26 cellular contexts compared by ENCODE assay signal in the genomic region with DNA sequence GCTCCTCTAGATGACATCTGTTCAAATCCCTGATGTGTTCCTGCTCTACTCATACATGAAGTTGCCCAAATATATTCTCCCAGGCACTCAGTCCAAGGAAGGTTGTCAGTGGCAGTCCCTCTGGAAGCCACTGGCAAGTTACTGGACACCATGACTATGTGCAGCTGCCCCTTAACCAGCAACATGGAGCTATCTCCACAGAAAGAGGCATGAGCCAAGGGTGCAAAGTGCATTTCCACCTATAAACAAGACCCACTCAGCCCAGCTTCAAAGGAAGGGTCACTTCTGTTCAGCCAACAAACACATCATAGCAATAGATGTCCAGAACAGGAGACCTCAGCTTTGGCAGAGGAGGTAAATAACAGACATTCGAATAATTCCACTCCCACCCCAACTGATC.
"Had no signal": no experiment of that assay in that cellular context is flagged by ENCODE, and none has a peak within 500 bp of the region (broad histone marks: within the 10 kb centered on the region; RNA-seq: fewer than 3 reads in every experiment).

No MANE protein-coding gene starts in this region.

- H3K9me3 ChIP-seq: gastrocnemius medialis, prostate gland, testis had no signal

- DNase-seq: effector CD8-positive, alpha-beta T cell; endodermal cell; foreskin fibroblast; gastrocnemius medialis; head of caudate nucleus; left ventricle myocardium superior; lower lobe of right lung; naive B cell; nephron progenitor cell; nucleus accumbens; spleen; stimulated activated CD4-positive, alpha-beta T cell treated with anti-CD3 and anti-CD28 coated beads, Interleukin-4, amount 100 ng/mL, for 4 hours; stimulated activated naive CD8-positive, alpha-beta T cell treated with anti-CD3 and anti-CD28 coated beads, Interleukin-15, Interleukin-2, amounts not matched to agents 100 U/mL and 50 U/mL, for 24 hours; substantia nigra; testis had no signal

- H3K27ac Mint-ChIP-seq: dendritic cell treated with granulocyte-macrophage colony-stimulating factor and Interleukin-4, amounts not matched to agents 40 ng/mL and 50 ng/mL, for 4 days; endodermal cell; nephron progenitor cell; stimulated activated memory B cell treated with anti-CD40 and anti-IgM and Interleukin-4, amounts not matched to agents 10 μg/mL and 1 μg/mL and 100 μg/mL, for 72 hours; type B pancreatic cell had no signal

- H3K27me3 ChIP-seq: right atrium auricular region, testis had no signal

- H3K4me1 ChIP-seq: gastrocnemius medialis, lower lobe of right lung, prostate gland, right atrium auricular region, spleen, testis had no signal

- FAIRE-seq: colon, keratinocyte had no signal

- H3K36me3 Mint-ChIP-seq: stimulated activated memory B cell treated with anti-CD40 and anti-IgM and Interleukin-4, amounts not matched to agents 10 μg/mL and 1 μg/mL and 100 μg/mL, for 72 hours; type B pancreatic cell had no signal

- H3K4me3 Mint-ChIP-seq: dendritic cell treated with granulocyte-macrophage colony-stimulating factor and Interleukin-4, amounts not matched to agents 40 ng/mL and 50 ng/mL, for 4 days; endodermal cell; naive B cell; nephron progenitor cell; stimulated activated memory B cell treated with anti-CD40 and anti-IgM and Interleukin-4, amounts not matched to agents 10 μg/mL and 1 μg/mL and 100 μg/mL, for 72 hours; type B pancreatic cell had no signal

- H3K4me1 Mint-ChIP-seq: endodermal cell; naive B cell; stimulated activated memory B cell treated with anti-CD40 and anti-IgM and Interleukin-4, amounts not matched to agents 10 μg/mL and 1 μg/mL and 100 μg/mL, for 72 hours had no signal

- ATAC-seq: esophagus mucosa; gastrocnemius medialis; lower lobe of right lung; sciatic nerve; stimulated activated memory B cell treated with anti-CD40 and anti-IgM and Interleukin-4, amounts not matched to agents 10 μg/mL and 1 μg/mL and 100 μg/mL, for 72 hours; stimulated activated naive CD8-positive, alpha-beta T cell treated with anti-CD3 and anti-CD28 coated beads, Interleukin-15, Interleukin-2, amounts not matched to agents 100 U/mL and 50 U/mL, for 24 hours had no signal

- H3K27ac ChIP-seq: epithelial cell of prostate, gastrocnemius medialis, lower lobe of right lung, prostate gland, right atrium auricular region, spleen, testis, tibial artery had no signal

- H3K36me3 ChIP-seq: gastrocnemius medialis, lower lobe of right lung, prostate gland, right atrium auricular region, spleen, tibial artery had no signal

- H3K4me3 ChIP-seq: gastrocnemius medialis, lower lobe of right lung, prostate gland, right atrium auricular region, spleen, testis, tibial artery had no signal
